1 cellular context compared by ENCODE assay signal in genomic region chr10:100713859-100714565, GRCh38.
TF ChIP-seq lines count a peak whose summit lies in the region.

No MANE protein-coding gene starts in this region.

TF ChIP-seq in WTC11, 78 proteins besides CTCF, POLR2A, EP300 and RAD21:
- TF ChIP-seq SP1 (CRISPR knock-in tag; conservative IDR thresholded peaks at IDR 0.05) (no peak), GRHL2 (CRISPR knock-in tag; IDR thresholded peaks at IDR 0.05; ENCODE audit: insufficient replicate concordance, severe bottlenecking) (no peak), HMGA2 (CRISPR knock-in tag; IDR thresholded peaks at IDR 0.05) (no peak), AR (CRISPR knock-in tag; IDR thresholded peaks at IDR 0.05) (no peak), RORB (CRISPR knock-in tag; IDR thresholded peaks at IDR 0.05) (no peak), ZBTB21 (CRISPR knock-in tag; IDR thresholded peaks at IDR 0.05; ENCODE audit: borderline replicate concordance) (no peak), ZNF263 (CRISPR knock-in tag; IDR thresholded peaks at IDR 0.05; ENCODE audit: low read depth) (no peak), E2F1 (CRISPR knock-in tag; IDR thresholded peaks at IDR 0.05) (no peak)
- TF ChIP-seq, protein P1, sequence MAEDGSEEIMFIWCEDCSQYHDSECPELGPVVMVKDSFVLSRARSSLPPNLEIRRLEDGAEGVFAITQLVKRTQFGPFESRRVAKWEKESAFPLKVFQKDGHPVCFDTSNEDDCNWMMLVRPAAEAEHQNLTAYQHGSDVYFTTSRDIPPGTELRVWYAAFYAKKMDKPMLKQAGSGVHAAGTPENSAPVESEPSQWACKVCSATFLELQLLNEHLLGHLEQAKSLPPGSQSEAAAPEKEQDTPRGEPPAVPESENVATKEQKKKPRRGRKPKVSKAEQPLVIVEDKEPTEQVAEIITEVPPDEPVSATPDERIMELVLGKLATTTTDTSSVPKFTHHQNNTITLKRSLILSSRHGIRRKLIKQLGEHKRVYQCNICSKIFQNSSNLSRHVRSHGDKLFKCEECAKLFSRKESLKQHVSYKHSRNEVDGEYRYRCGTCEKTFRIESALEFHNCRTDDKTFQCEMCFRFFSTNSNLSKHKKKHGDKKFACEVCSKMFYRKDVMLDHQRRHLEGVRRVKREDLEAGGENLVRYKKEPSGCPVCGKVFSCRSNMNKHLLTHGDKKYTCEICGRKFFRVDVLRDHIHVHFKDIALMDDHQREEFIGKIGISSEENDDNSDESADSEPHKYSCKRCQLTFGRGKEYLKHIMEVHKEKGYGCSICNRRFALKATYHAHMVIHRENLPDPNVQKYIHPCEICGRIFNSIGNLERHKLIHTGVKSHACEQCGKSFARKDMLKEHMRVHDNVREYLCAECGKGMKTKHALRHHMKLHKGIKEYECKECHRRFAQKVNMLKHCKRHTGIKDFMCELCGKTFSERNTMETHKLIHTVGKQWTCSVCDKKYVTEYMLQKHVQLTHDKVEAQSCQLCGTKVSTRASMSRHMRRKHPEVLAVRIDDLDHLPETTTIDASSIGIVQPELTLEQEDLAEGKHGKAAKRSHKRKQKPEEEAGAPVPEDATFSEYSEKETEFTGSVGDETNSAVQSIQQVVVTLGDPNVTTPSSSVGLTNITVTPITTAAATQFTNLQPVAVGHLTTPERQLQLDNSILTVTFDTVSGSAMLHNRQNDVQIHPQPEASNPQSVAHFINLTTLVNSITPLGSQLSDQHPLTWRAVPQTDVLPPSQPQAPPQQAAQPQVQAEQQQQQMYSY (CRISPR knock-in tag; IDR thresholded peaks at IDR 0.05), result no peak
- TF ChIP-seq, protein P2, sequence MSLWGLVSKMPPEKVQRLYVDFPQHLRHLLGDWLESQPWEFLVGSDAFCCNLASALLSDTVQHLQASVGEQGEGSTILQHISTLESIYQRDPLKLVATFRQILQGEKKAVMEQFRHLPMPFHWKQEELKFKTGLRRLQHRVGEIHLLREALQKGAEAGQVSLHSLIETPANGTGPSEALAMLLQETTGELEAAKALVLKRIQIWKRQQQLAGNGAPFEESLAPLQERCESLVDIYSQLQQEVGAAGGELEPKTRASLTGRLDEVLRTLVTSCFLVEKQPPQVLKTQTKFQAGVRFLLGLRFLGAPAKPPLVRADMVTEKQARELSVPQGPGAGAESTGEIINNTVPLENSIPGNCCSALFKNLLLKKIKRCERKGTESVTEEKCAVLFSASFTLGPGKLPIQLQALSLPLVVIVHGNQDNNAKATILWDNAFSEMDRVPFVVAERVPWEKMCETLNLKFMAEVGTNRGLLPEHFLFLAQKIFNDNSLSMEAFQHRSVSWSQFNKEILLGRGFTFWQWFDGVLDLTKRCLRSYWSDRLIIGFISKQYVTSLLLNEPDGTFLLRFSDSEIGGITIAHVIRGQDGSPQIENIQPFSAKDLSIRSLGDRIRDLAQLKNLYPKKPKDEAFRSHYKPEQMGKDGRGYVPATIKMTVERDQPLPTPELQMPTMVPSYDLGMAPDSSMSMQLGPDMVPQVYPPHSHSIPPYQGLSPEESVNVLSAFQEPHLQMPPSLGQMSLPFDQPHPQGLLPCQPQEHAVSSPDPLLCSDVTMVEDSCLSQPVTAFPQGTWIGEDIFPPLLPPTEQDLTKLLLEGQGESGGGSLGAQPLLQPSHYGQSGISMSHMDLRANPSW (CRISPR knock-in tag; conservative IDR thresholded peaks at IDR 0.05; ENCODE audit: low read depth), result no peak
